8 cellular contexts compared by ENCODE assay signal in genomic region chr12:30696103-30696408, GRCh38. TPM values are rescaled to one million over a fixed set of nuclear protein-coding genes. Genes with fewer than 3 reads are reported as not detected.
DNase-seq lines count a peak whose midpoint lies in the region; ATAC-seq and TF ChIP-seq lines count a peak whose summit lies in the region.

No MANE protein-coding gene starts in this region.

- H2AFZ ChIP-seq in hepatocyte = peak overlapping the region; percentile 91

- DNase-seq in hepatocyte (ENCODE audit: low spot score) (no peak), left colon (no peak), SKM-1 (lab: John Stamatoyannopoulos, UW; ENCODE audit: unreplicated experiment) (no peak), KG1 (lab: John Stamatoyannopoulos, UW) (no peak)

- peaks cover 43% of the 10 kb centered on the region for H3K79me2 ChIP-seq in hepatocyte

- no peaks in the 10 kb centered on the region for H3K9me2 ChIP-seq in hepatocyte (replicated peaks; ENCODE audit: insufficient read depth)

- H3K27me3 ChIP-seq in hepatocyte = no peaks in the 10 kb centered on the region
- H3K27me3 ChIP-seq in stomach smooth muscle (ENCODE audit: control insufficient read depth in 1 of 2, insufficient read depth in 2 of 2, low read length in 2 of 2) = no peaks in the 10 kb centered on the region

- peak overlapping the region; percentile 86 for H3K4me2 ChIP-seq in hepatocyte

- H3K9me3 ChIP-seq in hepatocyte (ENCODE audit: low read depth) = no peaks in the 10 kb centered on the region
- no peaks in the 10 kb centered on the region for H3K9me3 ChIP-seq in stomach smooth muscle (ENCODE audit: control insufficient read depth in 2 of 2, low read length in 2 of 2)

- H3K27ac ChIP-seq in hepatocyte = peak overlapping the region; percentile 67
- H3K27ac ChIP-seq in stomach smooth muscle (ENCODE audit: low read length) = peak overlapping the region; percentile 73

- 22% methylated on average over 6 of the region's 6 CpGs for WGBS in hepatocyte (ENCODE audit: low lambda C conversion rate, missing lambda C conversion rate)

- H3K4me1 ChIP-seq in hepatocyte (ENCODE audit: insufficient read depth) (peaks cover 9% of the 10 kb centered on the region), stomach smooth muscle (ENCODE audit: control insufficient read depth, insufficient read depth, low read length) (peaks cover 16% of the 10 kb centered on the region)

- peak overlapping the region; percentile 92 to 93 for H3K9ac ChIP-seq in stomach smooth muscle (ENCODE audit: low read length in 2 of 2)

- peak overlapping the region; percentile 53 for H3K4me3 ChIP-seq in hepatocyte
- peak overlapping the region; percentile 92 to 100 for H3K4me3 ChIP-seq in stomach smooth muscle (ENCODE audit: low read length in 2 of 2)

- ATAC-seq in GM18517 (IDR thresholded peaks at IDR 0.05; ENCODE audit: unreplicated experiment) (peak; percentile 39), HG02623 (IDR thresholded peaks at IDR 0.05; ENCODE audit: unreplicated experiment) (peak; percentile 31), SK-N-SH treated with all-trans-retinoic acid at 6 μM for 48 hours (0 out of 3 replicates have a peak, but pooled peaks have one; percentile 1), left colon (no peak)

- intact Hi-C loops in left colon (cut with DNase I, micrococcal nuclease) = no loop called here

- H3K36me3 ChIP-seq in hepatocyte (replicated peaks; ENCODE audit: insufficient read depth, low read depth) (no peaks in the 10 kb centered on the region), stomach smooth muscle (ENCODE audit: control insufficient read depth in 2 of 2, insufficient read depth in 2 of 2, low read length in 2 of 2) (no peaks in the 10 kb centered on the region)

- no peak for TF ChIP-seq CTCF in hepatocyte (IDR thresholded peaks at IDR 0.05; ENCODE audit: poor library complexity)

- no peaks in the 10 kb centered on the region for H4K20me1 ChIP-seq in hepatocyte (ENCODE audit: insufficient read depth, poor library complexity, severe bottlenecking)

TF ChIP-seq in SK-N-SH treated with all-trans-retinoic acid at 6 μM for 48 hours, 23 proteins besides CTCF, POLR2A, EP300 and RAD21:
- no peak for TF ChIP-seq CSDC2 (CRISPR knock-in tag; IDR thresholded peaks at IDR 0.05)
- no peak for TF ChIP-seq CREB5 (CRISPR knock-in tag; IDR thresholded peaks at IDR 0.05; ENCODE audit: low read depth)

RNA-seq across cellular contexts. Expression of gene IPO8, which starts 0.4 kb away (rescaled TPM):
- total RNA-seq in hepatocyte (26.3 and 31.6 TPM in 2 replicates), left colon (10 to 100 TPM; 63.9 to 65.5 TPM)
- 7.2 and 7.3 TPM in 2 replicates for polyA plus RNA-seq in hepatocyte

RNA-seq across cellular contexts. Expression of gene CAPRIN2, which starts 58.7 kb away (rescaled TPM):
- 25.4 and 30.7 TPM in 2 replicates for total RNA-seq in hepatocyte
- polyA plus RNA-seq in hepatocyte = 19.0 and 23.0 TPM in 2 replicates
- total RNA-seq in left colon = 10 to 100 TPM; 10.3 to 13.9 TPM
